In the genomic region with DNA sequence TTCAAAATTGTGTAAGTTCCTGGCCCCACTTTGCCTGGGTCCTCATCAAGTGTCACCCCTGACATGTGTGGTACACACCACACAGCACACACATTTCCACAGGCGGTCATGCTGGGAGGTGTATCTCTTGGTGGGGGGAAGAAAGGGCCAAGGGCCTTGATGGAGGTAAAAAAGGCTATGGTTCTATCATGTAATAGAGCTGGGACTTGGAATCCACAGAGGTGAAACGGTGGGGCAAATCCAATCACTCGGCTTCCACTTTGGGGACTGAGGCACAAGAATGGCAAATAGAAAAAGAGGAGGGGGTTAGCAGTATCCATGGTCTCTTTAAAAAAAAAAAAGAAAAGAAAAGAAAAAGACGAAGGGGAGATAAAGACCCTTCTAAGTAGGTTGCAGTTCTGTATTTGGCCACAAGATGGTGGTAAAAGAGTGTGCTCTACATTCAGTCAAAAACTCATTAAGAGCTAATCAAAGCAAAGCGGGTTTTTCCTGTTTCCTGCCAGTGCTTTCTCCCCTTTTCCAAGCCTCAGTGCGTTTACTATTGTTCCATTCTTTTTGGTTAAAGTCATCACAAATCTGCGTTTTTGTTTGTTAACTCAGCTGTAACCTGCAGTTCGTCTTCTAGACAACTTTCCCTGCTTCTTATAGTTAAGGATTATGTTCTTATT, we compare ENCODE assay signal across 8 cellular contexts. TPM values are rescaled to one million over a fixed set of nuclear protein-coding genes. Genes with fewer than 3 reads are reported as not detected.
A peak's percentile ranks its signal among the peaks of the same experiment; 100 is the strongest.
DNase-seq lines count a peak whose midpoint lies in the region; ATAC-seq, FAIRE-seq and TF ChIP-seq lines count a peak whose summit lies in the region.

No MANE protein-coding gene starts in this region.

- H3K27me3 ChIP-seq in kidney epithelial cell (ENCODE audit: control insufficient read depth, insufficient read depth, low read length) (no peaks in the 10 kb centered on the region), tibial artery (no peaks in the 10 kb centered on the region)

- H3K27ac ChIP-seq in C4-2B (no peak overlapping the region; the same call in 1 of the 2 replicates), tibial artery (no peak overlapping the region)

- ATAC-seq in HG03442 (IDR thresholded peaks at IDR 0.05; ENCODE audit: unreplicated experiment): no peak
- ATAC-seq in HG03460 (IDR thresholded peaks at IDR 0.05; ENCODE audit: unreplicated experiment): no peak

- H3K4me1 ChIP-seq in tibial artery: peaks cover 0 to 9% (median 3%) of the 10 kb centered on the region in 4 donors

- TF ChIP-seq CTCF in C4-2B (conservative IDR thresholded peaks at IDR 0.05): peak; percentile 80
- peak; percentile 64 for TF ChIP-seq CTCF in cardiac fibroblast (IDR thresholded peaks at IDR 0.05; ENCODE audit: low read depth, low read length)
- TF ChIP-seq CTCF in kidney epithelial cell (IDR thresholded peaks at IDR 0.05; ENCODE audit: insufficient read depth, low read length, poor library complexity, severe bottlenecking): peak; percentile 72
- TF ChIP-seq CTCF in tibial artery (IDR thresholded peaks at IDR 0.05): peak; percentile 61 to 67

- H3K4me3 ChIP-seq in cardiac fibroblast (replicated peaks in 1 of 2; ENCODE audit: low read depth in 2 of 2, low read length in 2 of 2): no peak overlapping the region
- H3K4me3 ChIP-seq in kidney epithelial cell (ENCODE audit: low read depth, low read length): no peak overlapping the region
- H3K4me3 ChIP-seq in tibial artery: no peak overlapping the region

- no peaks in the 10 kb centered on the region for H3K9me3 ChIP-seq in tibial artery

- no peak for DNase-seq in GM19239 (ENCODE audit: insufficient read length, low spot score)
- DNase-seq in NCI-H748 treated with DMSO at 0.1 percent for 48 hours (lab: John Stamatoyannopoulos, UW): peak; percentile 80
- peak; percentile 55 to 65 for DNase-seq in cardiac fibroblast (ENCODE audit: low read depth in 2 of 2)
- DNase-seq in kidney epithelial cell (ENCODE audit: low read depth): peak; percentile 26
- DNase-seq in tibial artery: no peak

- H3K36me3 ChIP-seq in kidney epithelial cell (ENCODE audit: control insufficient read depth, insufficient read depth, low read length) (no peaks in the 10 kb centered on the region), tibial artery (no peaks in the 10 kb centered on the region)

- intact Hi-C loops in tibial artery (cut with DNase I; ENCODE audit: low total_unique reads): no loop called here

- FAIRE-seq in GM19239 (lab: Jason Lieb, UNC): peak; percentile 93

RNA-seq across cellular contexts. Expression of gene ATP6AP2, which starts 37.0 kb away (rescaled TPM):
- 88.9 and 101 TPM in 2 replicates for total RNA-seq in kidney epithelial cell

Comparison
In these comparisons a context has a peak if more than half of its experiments do, and no peak if none do; other contexts are left out.
1. DNase-seq: peak in NCI-H748 treated with DMSO at 0.1 percent for 48 hours (single experiment), cardiac fibroblast (2 of 2) and kidney epithelial cell (single experiment); none in GM19239 (single experiment) and tibial artery (0 of 2).
2. Peak in every context shown above with its lines, with median percentiles within 50 percentile points of each other: CTCF ChIP-seq.